Comparison of ENCODE assay signal across 1 cellular context in the genomic region with DNA sequence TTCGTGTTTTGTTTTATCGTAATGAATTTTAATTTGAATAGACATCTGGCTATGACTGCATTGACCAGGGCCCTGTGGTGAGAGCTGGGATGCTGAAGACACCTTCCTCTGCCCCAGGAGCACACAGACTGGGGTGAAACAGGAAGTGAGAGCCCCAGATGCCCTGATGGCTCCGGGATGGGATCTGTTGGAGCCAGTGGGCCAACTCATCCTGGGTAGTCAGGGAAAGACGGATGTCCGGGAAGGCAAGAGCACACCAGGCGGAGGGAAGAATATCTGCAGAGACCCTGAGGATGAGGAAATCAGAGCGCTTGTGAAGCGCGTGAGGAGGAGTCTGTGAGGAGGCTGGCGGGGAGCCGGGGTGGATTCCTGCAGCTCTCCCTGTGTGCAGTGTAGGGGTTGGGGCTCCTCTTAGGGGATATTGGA.
TF ChIP-seq lines count a peak whose summit lies in the region.

No MANE protein-coding gene starts in this region.

TF ChIP-seq in HepG2, 621 proteins besides CTCF, POLR2A, EP300 and RAD21 (continued from another document):
- TF ChIP-seq ZNF615 (CRISPR knock-in tag; IDR thresholded peaks at IDR 0.05; ENCODE audit: borderline replicate concordance) = no peak
- TF ChIP-seq ZNF879 (CRISPR knock-in tag; IDR thresholded peaks at IDR 0.05) = no peak
- no peak for TF ChIP-seq KLF6 (CRISPR knock-in tag; IDR thresholded peaks at IDR 0.05)
